In genomic region chr2:214244847-214245246, GRCh38 we compare ENCODE assay signal across 24 cellular contexts.
DNase-seq lines count a peak whose midpoint lies in the region; FAIRE-seq and TF ChIP-seq lines count a peak whose summit lies in the region.
"Had no signal": no experiment of that assay in that cellular context is flagged by ENCODE, and none has a peak within 500 bp of the region (broad histone marks: within the 10 kb centered on the region; RNA-seq: fewer than 3 reads in every experiment).

No MANE protein-coding gene starts in this region.

- H2BK20ac ChIP-seq in H9 (ENCODE audit: low read depth, low read length, poor library complexity, severe bottlenecking): no peak overlapping the region

- no peak overlapping the region for H2BK120ac ChIP-seq in H9 (ENCODE audit: low read depth, low read length, poor library complexity, severe bottlenecking)

- no peak overlapping the region for H3K14ac ChIP-seq in H9 (ENCODE audit: insufficient read depth, low read length)

- H3K4me1 Mint-ChIP-seq in H9: peaks cover 9 to 15% of the 10 kb centered on the region in 2 experiments
- H3K4me1 Mint-ChIP-seq: IgD-negative memory B cell; stimulated activated memory B cell treated with anti-CD40 and anti-IgM and Interleukin-4, amounts not matched to agents 10 μg/mL and 1 μg/mL and 100 μg/mL, for 72 hours; T-cell had no signal

- H2BK15ac ChIP-seq in H9 (ENCODE audit: low read depth, low read length): no peak overlapping the region

- FAIRE-seq in RCC 7860 (lab: Jason Lieb, UNC): no peak
- FAIRE-seq: bronchial epithelial cell, endothelial cell of umbilical vein had no signal

- no peak overlapping the region for H3K4me2 ChIP-seq in H9 (ENCODE audit: insufficient read depth, insufficient read length, low read length)

- H2AFZ ChIP-seq in H9 (ENCODE audit: low read length): no peak overlapping the region

- no peaks in the 10 kb centered on the region for H3K27me3 Mint-ChIP-seq in H9 (ENCODE audit: low read depth)
- H3K27me3 Mint-ChIP-seq: CD4-positive, alpha-beta T cell; dendritic cell treated with granulocyte-macrophage colony-stimulating factor and Interleukin-4, amounts not matched to agents 40 ng/mL and 50 ng/mL, for 4 days; IgD-negative memory B cell; stimulated activated memory B cell treated with anti-CD40 and anti-IgM and Interleukin-4, amounts not matched to agents 10 μg/mL and 1 μg/mL and 100 μg/mL, for 72 hours; T-cell had no signal

- H3K18ac ChIP-seq in H9 (ENCODE audit: insufficient read length, low read depth, low read length): no peak overlapping the region

- no peak overlapping the region for H3K56ac ChIP-seq in H9 (ENCODE audit: insufficient read length, low read depth, low read length)

- H3K79me2 ChIP-seq in H9 (ENCODE audit: insufficient read depth, low read length): no peaks in the 10 kb centered on the region

- H3K27ac Mint-ChIP-seq in H9: peak overlapping the region in 2 of 3 experiments; percentile 69 to 75; a peak in 3 of 7 replicates
- H3K27ac Mint-ChIP-seq: CD4-positive, alpha-beta T cell; dendritic cell treated with granulocyte-macrophage colony-stimulating factor and Interleukin-4, amounts not matched to agents 40 ng/mL and 50 ng/mL, for 4 days; IgD-negative memory B cell; stimulated activated memory B cell treated with anti-CD40 and anti-IgM and Interleukin-4, amounts not matched to agents 10 μg/mL and 1 μg/mL and 100 μg/mL, for 72 hours; T-cell had no signal

- no CpG with 5 or more reads among the region's 1 CpG for WGBS in H9 (ENCODE audit: extremely low coverage, insufficient read length, low lambda C conversion rate)

- no peak overlapping the region for H3K4me3 Mint-ChIP-seq in H9
- H3K4me3 Mint-ChIP-seq: CD4-positive, alpha-beta T cell; dendritic cell treated with granulocyte-macrophage colony-stimulating factor and Interleukin-4, amounts not matched to agents 40 ng/mL and 50 ng/mL, for 4 days; IgD-negative memory B cell; stimulated activated memory B cell treated with anti-CD40 and anti-IgM and Interleukin-4, amounts not matched to agents 10 μg/mL and 1 μg/mL and 100 μg/mL, for 72 hours; T-cell had no signal

- H4K91ac ChIP-seq in H9 (ENCODE audit: insufficient read length, low read depth, low read length): no peak overlapping the region

- no peaks in the 10 kb centered on the region for H4K20me1 ChIP-seq in H9 (ENCODE audit: control insufficient read depth, insufficient read depth, insufficient read length)

- no peaks in the 10 kb centered on the region for H3K27me3 ChIP-seq in H9 (ENCODE audit: insufficient read depth, low read length)
- H3K27me3 ChIP-seq: ovary, sigmoid colon had no signal

- intact Hi-C loops in head of caudate nucleus (cut with DNase I): no loop called here

- DNase-seq in ACHN (peak; percentile 39), H9 (no peak), astrocyte of the hippocampus (ENCODE audit: low read depth, low spot score) (peak; percentile 71), iris pigment epithelial cell (ENCODE audit: low read depth) (peak; percentile 40), NCI-H1694 (lab: John Stamatoyannopoulos, UW) (no peak), RCC 7860 (ENCODE audit: low spot score) (no peak), GOT3 (lab: John Stamatoyannopoulos, UW) (no peak), head of caudate nucleus (no peak)
- DNase-seq: activated CD4-positive, alpha-beta T cell treated with anti-CD3 and anti-CD28 coated beads for 48 hours; CD4-positive, alpha-beta T cell; DMS79; hypothalamus; NCI-H187; ovary; sigmoid colon; stimulated activated CD4-positive, alpha-beta T cell treated with anti-CD3 and anti-CD28 coated beads, Interleukin-1b, Interleukin-23, amount 100 ng/mL, for 48 hours; T-cell had no signal

- in situ Hi-C loops in ACHN (cut with HindIII; ENCODE audit: low pct_ligation_motif_present, low pct_unique_long_range_greater_than_20kb, low sequenced_read_pairs): no loop called here

- H4K5ac ChIP-seq in H9 (ENCODE audit: insufficient read length, low read depth, low read length): no peak overlapping the region

- no peak overlapping the region for H2BK5ac ChIP-seq in H9 (ENCODE audit: insufficient read length, low read length)

- H3K79me1 ChIP-seq in H9 (ENCODE audit: insufficient read depth, low read depth, low read length, poor library complexity, severe bottlenecking): no peaks in the 10 kb centered on the region

- no peaks in the 10 kb centered on the region for H3K23me2 ChIP-seq in H9 (ENCODE audit: insufficient read length, low read depth, low read length, poor library complexity, severe bottlenecking)

- no peak overlapping the region for H3K27ac ChIP-seq in H9 (ENCODE audit: insufficient read length, low read depth, low read length)
- H3K27ac ChIP-seq: HL-60, ovary, sigmoid colon, thoracic aorta had no signal

- H3K9ac ChIP-seq in H9 (ENCODE audit: extremely low read depth, insufficient read length, low read length): no peak overlapping the region

- H3K23ac ChIP-seq in H9 (ENCODE audit: insufficient read length, low read depth, low read length): no peak overlapping the region

- 0 out of 2 replicates have a peak, but pooled peaks cover 2% of the 10 kb centered on the region for H3K4me1 ChIP-seq in H9 (ENCODE audit: insufficient read depth, low read length)

- no peaks in the 10 kb centered on the region for H3K36me3 Mint-ChIP-seq in H9 (ENCODE audit: insufficient read depth in 1 of 3, low read depth in 3 of 3)
- H3K36me3 Mint-ChIP-seq: IgD-negative memory B cell; stimulated activated memory B cell treated with anti-CD40 and anti-IgM and Interleukin-4, amounts not matched to agents 10 μg/mL and 1 μg/mL and 100 μg/mL, for 72 hours; T-cell had no signal

- H2AK5ac ChIP-seq in H9 (ENCODE audit: insufficient read length, low read length): no peak overlapping the region

- H3K9me3 ChIP-seq in H9 (ENCODE audit: control insufficient read depth, low read depth, low read length): no peaks in the 10 kb centered on the region
- H3K9me3 ChIP-seq: ovary, sigmoid colon, thoracic aorta had no signal

- no peak for TF ChIP-seq CTCF in H9 (conservative IDR thresholded peaks at IDR 0.05)

- H3T11ph ChIP-seq in H9 (ENCODE audit: low read length): no peak overlapping the region

- no peak overlapping the region for H2BK12ac ChIP-seq in H9 (ENCODE audit: insufficient read length, low read depth, low read length)

- no peaks in the 10 kb centered on the region for H3K9me3 Mint-ChIP-seq in H9
- H3K9me3 Mint-ChIP-seq: dendritic cell treated with granulocyte-macrophage colony-stimulating factor and Interleukin-4, amounts not matched to agents 40 ng/mL and 50 ng/mL, for 4 days; IgD-negative memory B cell; stimulated activated memory B cell treated with anti-CD40 and anti-IgM and Interleukin-4, amounts not matched to agents 10 μg/mL and 1 μg/mL and 100 μg/mL, for 72 hours had no signal

- H4K8ac ChIP-seq in H9 (replicated peaks; ENCODE audit: insufficient read length, low read depth, low read length): no peak overlapping the region

- no peak overlapping the region for H3K4ac ChIP-seq in H9 (ENCODE audit: low read depth, low read length)

Comparison
In these comparisons a context has a peak if more than half of its experiments do, and no peak if none do; other contexts are left out.
1. DNase-seq: peak in ACHN (single experiment), astrocyte of the hippocampus (single experiment) and iris pigment epithelial cell (single experiment); none in H9 (single experiment), NCI-H1694 (single experiment), RCC 7860 (single experiment), GOT3 (single experiment) and head of caudate nucleus (0 of 42).